ENCODE assay signal across 8 cellular contexts in genomic region chr14:99683619-99684355, GRCh38. TPM values are rescaled to one million over a fixed set of nuclear protein-coding genes. Genes with fewer than 3 reads are reported as not detected.
DNase-seq lines count a peak whose midpoint lies in the region; ATAC-seq and TF ChIP-seq lines count a peak whose summit lies in the region.

Gene CYP46A1 (plus strand): TSS chr14:99684298. CDS start chr14:99684418, 120 bp downstream.

- H3K9me3 Mint-ChIP-seq in activated CD4-positive, alpha-beta T cell treated with anti-CD3 and anti-CD28 coated beads, Interleukin-2, amount 10 ng/mL, durations not matched to agents 7 days and 5 days, result no peaks in the 10 kb centered on the region

- H3K27ac Mint-ChIP-seq in activated CD4-positive, alpha-beta T cell treated with anti-CD3 and anti-CD28 coated beads, Interleukin-2, amount 10 ng/mL, durations not matched to agents 7 days and 5 days, result peak within 1 kb of the TSS; percentile 94

- peaks cover 7 to 21% of the 10 kb centered on the region in 2 donors for H3K4me1 ChIP-seq in left lung

- CTCF ChIA-PET in activated CD4-positive, alpha-beta T cell treated with anti-CD3 and anti-CD28 coated beads, Interleukin-2, amount 10 ng/mL, durations not matched to agents 7 days and 5 days (lab: Charles Lee), result interaction anchor here (1.1 kb wide), 1 partner anchor 45 kb away, joined by 3 read pairs; no protein-coding TSS in a partner anchor

- H3K27me3 Mint-ChIP-seq in activated CD4-positive, alpha-beta T cell treated with anti-CD3 and anti-CD28 coated beads, Interleukin-2, amount 10 ng/mL, durations not matched to agents 7 days and 5 days, result peaks cover 22% of the 10 kb centered on the region

- ATAC-seq in GM19351 (IDR thresholded peaks at IDR 0.05; ENCODE audit: unreplicated experiment), result peak; percentile 90
- peak; percentile 90 for ATAC-seq in HG03520 (IDR thresholded peaks at IDR 0.05; ENCODE audit: unreplicated experiment)
- peak; percentile 96 for ATAC-seq in left lung

- H3K27me3 ChIP-seq in left lung, result peaks cover 0 to 35% of the 10 kb centered on the region in 2 donors

- H3K36me3 Mint-ChIP-seq in activated CD4-positive, alpha-beta T cell treated with anti-CD3 and anti-CD28 coated beads, Interleukin-2, amount 10 ng/mL, durations not matched to agents 7 days and 5 days (ENCODE audit: low read depth), result no peaks in the 10 kb centered on the region

- peak within 1 kb of the TSS; percentile 71 to 79 for H3K4me3 ChIP-seq in left lung

- H3K9me3 ChIP-seq in left lung, result peaks cover 0 to 5% of the 10 kb centered on the region in 2 donors

- no peak for TF ChIP-seq CTCF in left lung (IDR thresholded peaks at IDR 0.05)

- DNase-seq in C1 segment of cervical spinal cord (lab: John Stamatoyannopoulos, UW) (peak; percentile 86 to 99 (median 97)), NCI-H526 treated with DMSO at 0.1 percent for 48 hours (lab: John Stamatoyannopoulos, UW) (peak; percentile 96), dedifferentiated amniotic fluid mesenchymal stem cell (ENCODE audit: extremely low spot score) (peak; percentile 99), left lung (peak; percentile 99 to 100)
- peak; percentile 100 for DNase-seq in activated CD4-positive, alpha-beta T cell treated with anti-CD3 and anti-CD28 coated beads, Interleukin-2, amount 10 ng/mL, durations not matched to agents 7 days and 5 days
- DNase-seq in stimulated activated CD4-positive, alpha-beta T cell treated with anti-CD3 and anti-CD28 coated beads, Interleukin-2, amount 100 ng/mL, for 4 hours (ENCODE audit: low read depth), result peak; percentile 99

- H3K27ac ChIP-seq in left lung, result peak within 1 kb of the TSS; percentile 83 to 85

- peak within 1 kb of the TSS; percentile 86 for H3K4me3 Mint-ChIP-seq in activated CD4-positive, alpha-beta T cell treated with anti-CD3 and anti-CD28 coated beads, Interleukin-2, amount 10 ng/mL, durations not matched to agents 7 days and 5 days

- POLR2A ChIA-PET in activated CD4-positive, alpha-beta T cell treated with anti-CD3 and anti-CD28 coated beads, Interleukin-2, amount 10 ng/mL, durations not matched to agents 7 days and 5 days (lab: Charles Lee), result no interaction called here

- no peaks in the 10 kb centered on the region for H3K36me3 ChIP-seq in left lung

- intact Hi-C loops in left lung (cut with DNase I), result no loop called here

- H3K4me1 Mint-ChIP-seq in activated CD4-positive, alpha-beta T cell treated with anti-CD3 and anti-CD28 coated beads, Interleukin-2, amount 10 ng/mL, durations not matched to agents 7 days and 5 days, result peaks cover 14% of the 10 kb centered on the region

RNA-seq across cellular contexts. Expression of gene CYP46A1, which starts in this region (rescaled TPM):
- under 1 TPM; 0.12 to 0.20 TPM for total RNA-seq in activated CD4-positive, alpha-beta T cell treated with anti-CD3 and anti-CD28 coated beads, Interleukin-2, amount 10 ng/mL, durations not matched to agents 7 days and 5 days
- total RNA-seq in left lung, result 1 to 10 TPM; 1.2 to 1.5 TPM

Comparison
In these comparisons a context has a peak if more than half of its experiments do, and no peak if none do; other contexts are left out.
1. Peak in every context shown above with its lines: DNase-seq, ATAC-seq, H3K4me3 ChIP-seq and H3K27ac ChIP-seq.
2. Peak in DNase-seq in activated CD4-positive, alpha-beta T cell treated with anti-CD3 and anti-CD28 coated beads, Interleukin-2, amount 10 ng/mL, durations not matched to agents 7 days and 5 days; RNA of the gene not detected or under 1 TPM.